Comparison of ENCODE assay signal across 7 cellular contexts in the genomic region with DNA sequence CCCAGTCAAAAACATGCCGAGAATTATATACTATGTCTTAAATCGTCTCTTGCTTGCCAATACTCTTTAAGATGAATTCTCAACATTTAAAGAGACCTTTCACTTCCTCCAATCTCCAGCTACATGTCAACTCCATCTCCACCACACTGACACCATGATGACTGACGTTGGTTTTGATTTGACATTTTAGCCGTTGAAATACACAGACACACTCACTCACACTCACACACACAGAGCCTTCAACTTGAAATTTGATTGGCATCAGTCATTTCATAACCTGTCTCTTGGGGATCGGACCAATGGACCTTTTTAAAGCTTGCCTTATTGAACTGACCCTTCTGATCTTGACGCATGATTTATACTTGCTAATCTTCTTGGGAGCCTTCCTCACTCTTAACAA.
"Had no signal": no experiment of that assay in that cellular context is flagged by ENCODE, and none has a peak within 500 bp of the region (broad histone marks: within the 10 kb centered on the region; RNA-seq: fewer than 3 reads in every experiment).

No MANE protein-coding gene starts in this region.

- FAIRE-seq: HepG2, HTR-8/SVneo, K562 had no signal

- DNase-seq: IMR-90, KBM-7, KG1 had no signal

- H3K27ac ChIP-seq: HL-60 had no signal

- H3K4me3 ChIP-seq: K562 had no signal
